ENCODE assay signal across 13 cellular contexts in the genomic region with DNA sequence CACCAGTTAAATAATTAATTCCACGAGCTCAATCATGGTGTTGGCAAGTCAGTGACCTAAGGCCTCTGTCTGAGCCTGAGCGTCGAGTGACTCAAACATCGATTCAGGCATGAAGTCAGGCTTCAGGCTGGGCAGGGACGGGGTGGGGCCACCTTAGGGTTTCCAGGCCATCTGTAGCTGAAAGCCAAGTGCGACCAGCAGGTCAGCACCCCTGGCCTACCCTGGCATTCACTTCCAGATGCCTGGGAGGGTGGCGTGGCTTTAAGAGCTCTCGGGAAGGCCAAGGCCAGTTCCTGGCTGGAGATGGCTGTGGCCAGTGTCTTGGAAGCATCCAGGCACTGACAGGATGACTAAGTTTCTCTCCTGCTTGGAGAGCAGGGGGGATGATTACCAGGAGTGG.
"Had no signal": no experiment of that assay in that cellular context is flagged by ENCODE, and none has a peak within 500 bp of the region (broad histone marks: within the 10 kb centered on the region; RNA-seq: fewer than 3 reads in every experiment).

No MANE protein-coding gene starts in this region.

- H2AFZ ChIP-seq: neural progenitor cell had no signal

- H3K9ac ChIP-seq: neural progenitor cell, SK-N-SH had no signal

- DNase-seq: activated CD4-positive, alpha-beta T cell treated with anti-CD3 and anti-CD28 coated beads for 4 hours; activated CD8-positive, alpha-beta T cell treated with anti-CD3 and anti-CD28 coated beads, Interleukin-2, amount 10 ng/mL, durations not matched to agents 7 days and 5 days; activated naive CD4-positive, alpha-beta T cell treated with anti-CD3 and anti-CD28 coated beads, Interleukin-2, amount 10 ng/mL, durations not matched to agents 7 days and 5 days; colonic mucosa; mammary epithelial cell; pancreas; retina; SK-N-SH; small intestine; T-helper 1 cell; transverse colon; WERI-Rb-1 had no signal

- H3K27me3 ChIP-seq: colonic mucosa, neural progenitor cell, pancreas, transverse colon had no signal

- H3K36me3 Mint-ChIP-seq: activated naive CD4-positive, alpha-beta T cell treated with anti-CD3 and anti-CD28 coated beads, Interleukin-2, amount 10 ng/mL, durations not matched to agents 7 days and 5 days; neural progenitor cell had no signal

- H3K9me3 Mint-ChIP-seq: activated naive CD4-positive, alpha-beta T cell treated with anti-CD3 and anti-CD28 coated beads, Interleukin-2, amount 10 ng/mL, durations not matched to agents 7 days and 5 days had no signal

- H3K4me3 ChIP-seq: colonic mucosa, neural progenitor cell, pancreas, transverse colon had no signal

- H3K9me3 ChIP-seq: colonic mucosa, pancreas, SK-N-SH, transverse colon had no signal

- H3K36me3 ChIP-seq: colonic mucosa, neural progenitor cell, pancreas, transverse colon, WERI-Rb-1 had no signal

- H3K27ac ChIP-seq: colonic mucosa, neural progenitor cell, pancreas, transverse colon, WERI-Rb-1 had no signal

- H3K4me2 ChIP-seq: neural progenitor cell, SK-N-SH had no signal

- H3K4me1 Mint-ChIP-seq: activated naive CD4-positive, alpha-beta T cell treated with anti-CD3 and anti-CD28 coated beads, Interleukin-2, amount 10 ng/mL, durations not matched to agents 7 days and 5 days had no signal

- H3K4me3 Mint-ChIP-seq: activated CD8-positive, alpha-beta T cell treated with anti-CD3 and anti-CD28 coated beads, Interleukin-2, amount 10 ng/mL, durations not matched to agents 7 days and 5 days; activated naive CD4-positive, alpha-beta T cell treated with anti-CD3 and anti-CD28 coated beads, Interleukin-2, amount 10 ng/mL, durations not matched to agents 7 days and 5 days; neural progenitor cell had no signal

- H3K4me1 ChIP-seq: colonic mucosa, pancreas, transverse colon had no signal

- H3K9me2 ChIP-seq: SK-N-SH had no signal

- H3K27ac Mint-ChIP-seq: activated CD8-positive, alpha-beta T cell treated with anti-CD3 and anti-CD28 coated beads, Interleukin-2, amount 10 ng/mL, durations not matched to agents 7 days and 5 days; activated naive CD4-positive, alpha-beta T cell treated with anti-CD3 and anti-CD28 coated beads, Interleukin-2, amount 10 ng/mL, durations not matched to agents 7 days and 5 days; neural progenitor cell had no signal

- ATAC-seq: activated CD8-positive, alpha-beta T cell treated with anti-CD3 and anti-CD28 coated beads, Interleukin-2, amount 10 ng/mL, durations not matched to agents 7 days and 5 days had no signal
